ENCODE assay signal across 8 cellular contexts in the genomic region with DNA sequence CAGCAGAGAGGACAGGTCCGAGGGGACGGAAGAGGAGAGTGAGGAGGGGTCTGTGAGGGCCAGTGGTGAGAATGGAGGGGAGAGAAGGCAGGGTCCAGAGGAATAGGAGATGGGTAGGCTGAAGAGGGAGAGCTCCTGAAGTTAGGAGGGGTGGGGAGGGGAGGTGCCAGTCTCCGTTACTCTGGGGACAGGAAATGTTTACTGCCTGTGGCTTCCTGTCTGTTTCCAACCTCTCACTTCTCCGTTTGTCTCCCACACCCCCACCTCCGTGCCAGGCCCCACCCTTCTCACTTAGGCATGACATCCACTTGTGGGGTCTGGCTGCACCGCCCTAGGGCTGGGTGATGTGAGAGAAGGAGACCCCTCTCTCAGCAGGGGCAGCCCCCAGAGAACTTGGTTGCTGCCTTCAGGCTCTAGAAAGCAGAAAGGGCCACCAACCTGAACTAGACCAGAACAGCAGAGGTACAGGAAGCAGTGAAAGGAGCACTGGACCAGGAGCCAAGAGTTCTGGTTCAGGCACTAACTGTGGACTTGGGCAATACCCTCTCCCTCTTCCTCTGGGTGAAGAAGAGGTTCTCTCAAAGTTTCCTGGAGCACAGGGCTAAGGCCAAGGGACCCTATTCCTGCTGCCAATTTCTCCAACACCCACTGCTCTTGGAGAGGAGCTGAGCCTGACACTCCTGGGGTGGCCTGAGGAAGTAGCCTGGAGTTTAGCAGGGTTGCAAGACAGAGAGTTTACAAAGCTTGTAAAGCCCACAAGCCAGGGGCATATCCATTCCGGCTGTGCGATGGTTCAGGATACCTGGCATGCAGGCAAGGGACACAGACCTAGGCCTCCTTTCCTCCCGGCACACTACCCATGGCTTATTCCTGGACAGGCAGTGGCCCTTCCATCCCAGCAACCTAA. TPM values are rescaled to one million over a fixed set of nuclear protein-coding genes. Genes with fewer than 3 reads are reported as not detected.
DNase-seq lines count a peak whose midpoint lies in the region; ATAC-seq lines count a peak whose summit lies in the region.

No MANE protein-coding gene starts in this region.

- no peaks in the 10 kb centered on the region for H3K27me3 Mint-ChIP-seq in activated T-cell treated with anti-CD3 and anti-CD28 coated beads, Interleukin-2, amount 50 U/mL, for 24 hours

- peak overlapping the region; percentile 62 for H3K4me3 Mint-ChIP-seq in activated T-cell treated with anti-CD3 and anti-CD28 coated beads, Interleukin-2, amount 50 U/mL, for 24 hours

- H3K4me3 ChIP-seq in GM08714 (ENCODE audit: low read length), result peak overlapping the region; percentile 5; the same call in 1 of the 2 replicates

- H3K36me3 Mint-ChIP-seq in activated T-cell treated with anti-CD3 and anti-CD28 coated beads, Interleukin-2, amount 50 U/mL, for 24 hours (ENCODE audit: low read depth), result peaks cover 21% of the 10 kb centered on the region

- H3K4me1 Mint-ChIP-seq in activated T-cell treated with anti-CD3 and anti-CD28 coated beads, Interleukin-2, amount 50 U/mL, for 24 hours (ENCODE audit: low read depth), result peaks cover 69% of the 10 kb centered on the region

- H3K9me3 Mint-ChIP-seq in activated T-cell treated with anti-CD3 and anti-CD28 coated beads, Interleukin-2, amount 50 U/mL, for 24 hours, result no peaks in the 10 kb centered on the region

- peak overlapping the region; percentile 91 for H3K27ac Mint-ChIP-seq in activated T-cell treated with anti-CD3 and anti-CD28 coated beads, Interleukin-2, amount 50 U/mL, for 24 hours

- no peak for ATAC-seq in GM21390 (IDR thresholded peaks at IDR 0.05; ENCODE audit: unreplicated experiment)

- DNase-seq in NOMO-1 (lab: John Stamatoyannopoulos, UW; ENCODE audit: unreplicated experiment in 2 of 2), result peak; percentile 78 to 79
- peak; percentile 69 for DNase-seq in activated T-cell treated with anti-CD3 and anti-CD28 coated beads, Interleukin-2, amount 50 U/mL, for 24 hours
- DNase-seq in cardiac septum (ENCODE audit: low spot score), result peak; percentile 86
- peak; percentile 51 for DNase-seq in stimulated activated CD4-positive, alpha-beta T cell treated with anti-CD3 and anti-CD28 coated beads, Interleukin-4, amount 100 ng/mL, for 1 hour
- no peak for DNase-seq in NCI-H524 treated with DMSO at 0.1 percent for 48 hours (lab: John Stamatoyannopoulos, UW)
- DNase-seq in NCI-H146 treated with DMSO at 0.1 percent for 48 hours (lab: John Stamatoyannopoulos, UW; ENCODE audit: unreplicated experiment), result no peak

- intact Hi-C loops in cardiac septum (cut with DNase I), result no loop called here

RNA-seq across cellular contexts. Expression of gene ITGA5, which starts 5.5 kb away (rescaled TPM):
- total RNA-seq in cardiac septum, result 48.2 TPM

RNA-seq across cellular contexts. Expression of gene ZNF385A, which starts 29.0 kb away (rescaled TPM):
- total RNA-seq in cardiac septum, result 4.8 TPM

RNA-seq across cellular contexts. Expression of gene GPR84, which starts 49.3 kb away (rescaled TPM):
- total RNA-seq in cardiac septum, result 0.22 TPM

RNA-seq across cellular contexts. Expression of gene GTSF1, which starts 59.9 kb away (rescaled TPM):
- total RNA-seq in cardiac septum, result not detected

Comparison
In these comparisons a context has a peak if more than half of its experiments do, and no peak if none do; other contexts are left out.
1. DNase-seq: peak in NOMO-1 (2 of 2), activated T-cell treated with anti-CD3 and anti-CD28 coated beads, Interleukin-2, amount 50 U/mL, for 24 hours (single experiment), cardiac septum (single experiment) and stimulated activated CD4-positive, alpha-beta T cell treated with anti-CD3 and anti-CD28 coated beads, Interleukin-4, amount 100 ng/mL, for 1 hour (single experiment); none in NCI-H524 treated with DMSO at 0.1 percent for 48 hours (single experiment) and NCI-H146 treated with DMSO at 0.1 percent for 48 hours (single experiment).